Comparison of ENCODE assay signal across 6 cellular contexts in the genomic region with DNA sequence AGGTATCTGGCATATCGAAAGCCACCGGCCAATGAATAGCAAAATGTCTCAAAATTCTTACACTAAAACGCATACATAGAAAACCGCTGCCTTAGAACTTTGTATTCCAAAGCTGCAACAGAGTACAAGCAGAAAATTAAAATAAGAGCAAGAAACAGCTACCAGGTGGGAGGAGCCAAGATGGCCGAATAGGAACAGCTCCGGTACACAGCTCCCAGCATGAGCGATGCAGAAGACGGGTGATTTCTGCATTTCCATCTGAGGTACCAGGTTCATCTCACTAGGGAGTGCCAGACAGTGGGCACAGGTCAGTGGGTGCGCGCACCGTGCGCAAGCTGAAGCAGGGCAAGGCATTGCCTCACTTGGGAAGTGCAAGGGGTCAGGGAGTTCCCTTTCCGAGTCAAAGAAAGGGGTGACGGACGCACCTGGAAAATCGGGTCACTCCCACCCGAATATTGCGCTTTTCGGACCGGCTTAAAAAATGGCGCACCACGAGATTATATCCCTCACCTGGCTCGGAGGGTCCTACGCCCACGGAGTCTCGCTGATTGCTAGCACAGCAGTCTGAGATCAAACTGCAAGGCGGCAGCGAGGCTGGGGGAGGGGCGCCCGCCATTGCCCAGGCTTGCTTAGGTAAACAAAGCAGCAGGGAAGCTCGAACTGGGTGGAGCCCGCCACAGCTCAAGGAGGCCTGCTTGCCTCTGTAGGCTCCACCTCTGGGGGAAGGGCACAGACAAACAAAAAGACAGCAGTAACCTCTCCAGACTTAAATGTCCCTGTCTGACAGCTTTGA.
DNase-seq lines count a peak whose midpoint lies in the region; FAIRE-seq and TF ChIP-seq lines count a peak whose summit lies in the region.
"Not testable (repeated sequence)": the region's sequence is repeated elsewhere in the genome, so short reads cannot be mapped to it uniquely, and the experiment has no call there.

No MANE protein-coding gene starts in this region.

- H3K9me3 Mint-ChIP-seq in endodermal cell = peaks cover 16% of the 10 kb centered on the region

- H3K27me3 Mint-ChIP-seq in endodermal cell (ENCODE audit: insufficient read depth) = not testable (repeated sequence)

- TF ChIP-seq CTCF in PC-9 (conservative IDR thresholded peaks at IDR 0.05); endodermal cell (conservative IDR thresholded peaks at IDR 0.05); kidney (IDR thresholded peaks at IDR 0.05; ENCODE audit: borderline replicate concordance, extremely low read depth, insufficient read depth): not testable (repeated sequence)

- not testable (repeated sequence) for H3K79me2 ChIP-seq in PC-9 (ENCODE audit: low read depth)

- not testable (repeated sequence) for H3K9me2 ChIP-seq in PC-9 (ENCODE audit: insufficient read depth)

- H3K27ac ChIP-seq in PC-9; endodermal cell (ENCODE audit: low read depth, low read length); kidney (ENCODE audit: low read depth in 2 of 2, low read length in 2 of 2): not testable (repeated sequence)

- H3K36me3 Mint-ChIP-seq in endodermal cell (ENCODE audit: low read depth) = not testable (repeated sequence)

- CTCF ChIA-PET in HEK293T (lab: Yijun Ruan, JAX); PC-9 (lab: Charles Lee): not testable (repeated sequence)

- not testable (repeated sequence) for H3K36me3 ChIP-seq in ES-I3 (ENCODE audit: insufficient read depth, low read length); PC-9 (ENCODE audit: low read depth); endodermal cell (ENCODE audit: control insufficient read depth, insufficient read depth, low read length); kidney (ENCODE audit: control insufficient read depth in 1 of 2, insufficient read depth in 2 of 2, low read length in 2 of 2)

- H2AFZ ChIP-seq in PC-9 = peak overlapping the region; percentile 39; the same call in 1 of the 2 replicates

- not testable (repeated sequence) for H3K4me1 ChIP-seq in ES-I3 (ENCODE audit: insufficient read depth, low read length); PC-9 (replicated peaks; ENCODE audit: insufficient read depth); endodermal cell (ENCODE audit: control insufficient read depth, insufficient read depth, low read length); kidney (ENCODE audit: control insufficient read depth in 1 of 2, insufficient read depth in 1 of 2, low read depth in 1 of 2, low read length in 2 of 2)

- DNase-seq in HEK293T (ENCODE audit: extremely low spot score); endodermal cell: not testable (repeated sequence)
- DNase-seq in NCI-H2171 treated with DMSO at 0.1 percent for 48 hours (lab: John Stamatoyannopoulos, UW) (peak; percentile 52), PC-9 (peak in 1 of 2 experiments; percentile 11), kidney (peak; percentile 48)

- H3K4me3 ChIP-seq in PC-9 = peak overlapping the region; percentile 5; the same call in 1 of the 2 replicates
- H3K4me3 ChIP-seq in endodermal cell (ENCODE audit: low read length); kidney (ENCODE audit: low read length in 2 of 2): not testable (repeated sequence)

- H3K9me3 ChIP-seq in ES-I3 (ENCODE audit: control insufficient read depth, insufficient read depth, low read length); PC-9 (ENCODE audit: insufficient read depth, low read depth); endodermal cell (ENCODE audit: control insufficient read depth, low read length); kidney (ENCODE audit: control insufficient read depth in 1 of 2, low read length in 2 of 2): not testable (repeated sequence)

- peak overlapping the region; percentile 48 for H3K4me3 Mint-ChIP-seq in endodermal cell

- peak overlapping the region; percentile 26; the same call in 1 of the 2 replicates for H3K4me2 ChIP-seq in PC-9

- H3K4me1 Mint-ChIP-seq in endodermal cell = not testable (repeated sequence)

- not testable (repeated sequence) for H3K27ac Mint-ChIP-seq in endodermal cell

- H4K20me1 ChIP-seq in PC-9 (ENCODE audit: insufficient read depth) = not testable (repeated sequence)

- not testable (repeated sequence) for H3K27me3 ChIP-seq in PC-9 (ENCODE audit: insufficient read depth, low read depth); endodermal cell (ENCODE audit: control insufficient read depth, insufficient read depth, low read length, poor library complexity, severe bottlenecking)

- not testable (repeated sequence) for H3F3A ChIP-seq in PC-9 (ENCODE audit: insufficient read depth, low read depth)

- WGBS in endodermal cell (ENCODE audit: insufficient coverage in 1 of 2, insufficient read length in 1 of 2), 2 experiments = 68 to 100% methylated on average over 1 to 18 of the region's 32 CpGs

- FAIRE-seq in kidney (lab: Jason Lieb, UNC) = not testable (repeated sequence)

- intact Hi-C loops in PC-9 (cut with micrococcal nuclease; ENCODE audit: unreplicated experiment); kidney (cut with DNase I): not testable (repeated sequence)

- BruUV-seq in PC-9 (replicated peaks; lab: Mats Ljungman, UMichigan) = not testable (repeated sequence)

- H3K9ac ChIP-seq in ES-I3 (ENCODE audit: low read depth, low read length) = peak overlapping the region; percentile 50; the same call in 1 of the 2 replicates
- not testable (repeated sequence) for H3K9ac ChIP-seq in endodermal cell (ENCODE audit: extremely low read depth, low read length, poor library complexity, severe bottlenecking); kidney (ENCODE audit: low read length in 2 of 2)

- POLR2A ChIA-PET in HEK293T (lab: Yijun Ruan, JAX); PC-9 (lab: Charles Lee; ENCODE audit: unreplicated experiment): not testable (repeated sequence)

TF ChIP-seq in HEK293T, 16 proteins besides CTCF, POLR2A, EP300 and RAD21:
- TF ChIP-seq L3MBTL2 (conservative IDR thresholded peaks at IDR 0.05) = peak; percentile 53
